In genomic region chr12:32270818-32271710, GRCh38 we compare ENCODE assay signal across 8 cellular contexts.
A peak's percentile ranks its signal among the peaks of the same experiment; 100 is the strongest.
DNase-seq lines count a peak whose midpoint lies in the region; ATAC-seq and TF ChIP-seq lines count a peak whose summit lies in the region.

No MANE protein-coding gene starts in this region.

- H3K27me3 ChIP-seq in left ventricle myocardium inferior (ENCODE audit: low read depth) (no peaks in the 10 kb centered on the region), brain microvascular endothelial cell (replicated peaks) (no peaks in the 10 kb centered on the region)

- intact Hi-C loops in left ventricle myocardium inferior (cut with micrococcal nuclease) = no loop called here
- intact Hi-C loops in cardiac septum (cut with DNase I) = no loop called here

- DNase-seq in left ventricle myocardium inferior (no peak), cardiac septum (ENCODE audit: low spot score) (no peak), brain microvascular endothelial cell (peak; percentile 42), lung microvascular endothelial cell (ENCODE audit: low read depth in 2 of 2) (peak; percentile 77 to 88), SKM-1 (lab: John Stamatoyannopoulos, UW; ENCODE audit: unreplicated experiment) (no peak), amniotic stem cell (lab: John Stamatoyannopoulos, UW) (no peak)
- DNase-seq in activated CD4-positive, alpha-beta T cell treated with anti-CD3 and anti-CD28 coated beads, Interleukin-2, amount 50 U/mL, for 48 hours = no peak

- no peaks in the 10 kb centered on the region for H3K36me3 ChIP-seq in left ventricle myocardium inferior
- no peaks in the 10 kb centered on the region for H3K36me3 ChIP-seq in brain microvascular endothelial cell (replicated peaks)

- no peaks in the 10 kb centered on the region for H3K9me3 ChIP-seq in left ventricle myocardium inferior (replicated peaks)

- H3K4me3 ChIP-seq in left ventricle myocardium inferior (no peak overlapping the region), brain microvascular endothelial cell (ENCODE audit: low read depth, low read length) (no peak overlapping the region)

- no peak for ATAC-seq in GM18907 (IDR thresholded peaks at IDR 0.05; ENCODE audit: unreplicated experiment)

- in situ Hi-C loops in brain microvascular endothelial cell (cut with HindIII; ENCODE audit: low pct_ligation_motif_present, low sequenced_read_pairs) = no loop called here

- H3K27ac ChIP-seq in left ventricle myocardium inferior (replicated peaks) (peak overlapping the region; percentile 36), brain microvascular endothelial cell (no peak overlapping the region)

- no peak for TF ChIP-seq CTCF in left ventricle myocardium inferior (IDR thresholded peaks at IDR 0.05; ENCODE audit: borderline replicate concordance)
- TF ChIP-seq CTCF in brain microvascular endothelial cell (IDR thresholded peaks at IDR 0.05; ENCODE audit: low read depth, low read length, missing control alignments) = no peak

- peaks cover 16% of the 10 kb centered on the region for H3K4me1 ChIP-seq in left ventricle myocardium inferior

Comparison
In these comparisons a context has a peak if more than half of its experiments do, and no peak if none do; other contexts are left out.
1. DNase-seq: peak in brain microvascular endothelial cell (single experiment) and lung microvascular endothelial cell (2 of 2); none in left ventricle myocardium inferior (single experiment), cardiac septum (single experiment), activated CD4-positive, alpha-beta T cell treated with anti-CD3 and anti-CD28 coated beads, Interleukin-2, amount 50 U/mL, for 48 hours (0 of 2), SKM-1 (single experiment) and amniotic stem cell (single experiment).